In the genomic region with DNA sequence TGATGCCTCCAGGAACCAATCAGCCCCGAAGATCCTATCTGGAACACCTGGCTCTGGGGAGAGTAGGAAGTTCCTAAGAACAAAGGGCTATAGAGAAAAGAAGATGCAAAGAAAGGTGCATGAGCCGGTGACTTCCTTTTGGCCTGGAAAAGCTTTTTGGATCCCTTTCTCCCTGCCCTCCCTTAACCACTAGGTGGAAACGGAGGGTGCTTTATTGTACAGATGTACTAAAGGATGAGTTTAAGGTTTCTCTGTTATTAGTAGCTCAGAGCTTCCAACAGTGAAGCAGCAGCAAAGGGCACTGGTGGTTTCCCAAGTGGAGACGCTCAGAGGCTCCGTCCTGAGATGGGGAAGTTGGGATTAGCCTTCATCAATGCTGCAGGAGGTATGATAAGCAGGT, we compare ENCODE assay signal across 8 cellular contexts. TPM values are rescaled to one million over a fixed set of nuclear protein-coding genes. Genes with fewer than 3 reads are reported as not detected.
DNase-seq lines count a peak whose midpoint lies in the region; ATAC-seq and TF ChIP-seq lines count a peak whose summit lies in the region.

No MANE protein-coding gene starts in this region.

- H3K27me3 Mint-ChIP-seq in T-cell = peaks cover 0 to 3% of the 10 kb centered on the region in 2 donors

- no peaks in the 10 kb centered on the region for H3K4me1 ChIP-seq in gastrocnemius medialis

- in situ Hi-C loops in Caki2 (cut with HindIII; ENCODE audit: low pct_unique_long_range_greater_than_20kb, low sequenced_read_pairs) = no loop called here
- in situ Hi-C loops in gastrocnemius medialis (cut with MboI; ENCODE audit: low sequenced_read_pairs in 4 of 4) = no loop called here

- peak overlapping the region; percentile 49 to 52 (median 50) for H3K4me3 Mint-ChIP-seq in T-cell

- no peaks in the 10 kb centered on the region for H3K9me3 ChIP-seq in gastrocnemius medialis

- no peak overlapping the region for H3K27ac ChIP-seq in gastrocnemius medialis

- POLR2A ChIA-PET in T-cell (lab: Charles Lee) = interaction anchor here in 1 of 2 donors (0.7 kb wide), 1 partner anchor 1042 kb away, joined by 3 read pairs; no protein-coding TSS in a partner anchor

- H3K4me3 ChIP-seq in fibroblast of the aortic adventitia (ENCODE audit: low read depth, low read length) (no peak overlapping the region), gastrocnemius medialis (no peak overlapping the region)

- peaks cover 6 to 10% (median 9%) of the 10 kb centered on the region in 3 donors for H3K9me3 Mint-ChIP-seq in T-cell

- peaks cover 9% of the 10 kb centered on the region for H3K36me3 Mint-ChIP-seq in T-cell

- no peaks in the 10 kb centered on the region for H3K36me3 ChIP-seq in gastrocnemius medialis

- TF ChIP-seq POLR2A in gastrocnemius medialis (IDR thresholded peaks at IDR 0.05) = no peak

- DNase-seq in Caki2 (ENCODE audit: low read depth) (peak; percentile 55), T-cell (no peak), fibroblast of the aortic adventitia (ENCODE audit: low read depth) (peak; percentile 56), smooth muscle cell of the brain vasculature (ENCODE audit: low read depth, low spot score) (peak; percentile 41), gastrocnemius medialis (no peak)
- DNase-seq in stimulated activated CD4-positive, alpha-beta T cell treated with anti-CD3 and anti-CD28 coated beads, Interleukin-15, amount 100 ng/mL, for 24 hours = no peak

- CTCF ChIA-PET in T-cell (lab: Charles Lee) = interaction anchor here (0.8 to 1.2 kb wide), 2 partner anchors 12 kb away, joined by 3 read pairs; no protein-coding TSS in a partner anchor

- H3K27ac Mint-ChIP-seq in T-cell = peak overlapping the region in 1 of 2 donors; percentile 50

- intact Hi-C loops in gastrocnemius medialis (cut with DNase I; ENCODE audit: low total_unique reads) = no loop called here

- peaks cover 17 to 25% (median 20%) of the 10 kb centered on the region in 3 donors for H3K4me1 Mint-ChIP-seq in T-cell

- ATAC-seq in GM19035 (IDR thresholded peaks at IDR 0.05; ENCODE audit: unreplicated experiment) = peak; percentile 50
- ATAC-seq in HG03378 (IDR thresholded peaks at IDR 0.05; ENCODE audit: unreplicated experiment) = peak; percentile 24
- no peak for ATAC-seq in T-cell (replicated peaks in 1 of 4)
- ATAC-seq in gastrocnemius medialis = no peak

- TF ChIP-seq CTCF in fibroblast of the aortic adventitia (IDR thresholded peaks at IDR 0.05; ENCODE audit: insufficient read depth, low read length) = peak; percentile 69
- peak in 1 of 5 experiments; percentile 17 for TF ChIP-seq CTCF in gastrocnemius medialis (IDR thresholded peaks at IDR 0.05 in 4 of 5, conservative IDR thresholded peaks at IDR 0.05 in 1 of 5)

- no peaks in the 10 kb centered on the region for H3K27me3 ChIP-seq in gastrocnemius medialis

RNA-seq across cellular contexts. Expression of gene ADGRG7, which starts 6.0 kb away (rescaled TPM):
- total RNA-seq in Caki2 (2014; rRNA removed; shearing (Covaris generic); ENCODE audit: low replicate concordance) = not detected in 2 replicates
- not detected for total RNA-seq in T-cell
- total RNA-seq in fibroblast of the aortic adventitia (ENCODE audit: low replicate concordance) = not detected in 2 replicates
- total RNA-seq in gastrocnemius medialis = under 1 TPM in 1 of 4 donors, not detected in 3; 0.58 TPM

Comparison
In these comparisons a context has a peak if more than half of its experiments do, and no peak if none do; other contexts are left out.
1. DNase-seq: peak in Caki2 (single experiment), fibroblast of the aortic adventitia (single experiment) and smooth muscle cell of the brain vasculature (single experiment); none in T-cell (0 of 34), gastrocnemius medialis (0 of 2) and stimulated activated CD4-positive, alpha-beta T cell treated with anti-CD3 and anti-CD28 coated beads, Interleukin-15, amount 100 ng/mL, for 24 hours (single experiment).
2. ATAC-seq: peak in GM19035 (single experiment) and HG03378 (single experiment); none in T-cell (0 of 4) and gastrocnemius medialis (0 of 2).